7 cellular contexts compared by ENCODE assay signal in genomic region chr18:48868468-48869466, GRCh38.
DNase-seq lines count a peak whose midpoint lies in the region; ATAC-seq and TF ChIP-seq lines count a peak whose summit lies in the region.

No MANE protein-coding gene starts in this region.

- WGBS in suprapubic skin = 74% methylated on average over 13 of the region's 14 CpGs

- peaks cover 7% of the 10 kb centered on the region for H3K27me3 Mint-ChIP-seq in HFFc6 (ENCODE audit: insufficient read depth)

- H3K4me1 ChIP-seq in suprapubic skin = peaks cover 12% of the 10 kb centered on the region

- TF ChIP-seq POLR2A in NB4 (IDR thresholded peaks at IDR 0.05; ENCODE audit: extremely low read depth, insufficient read length) (no peak), suprapubic skin (IDR thresholded peaks at IDR 0.05) (no peak)

- TF ChIP-seq EP300 in suprapubic skin (IDR thresholded peaks at IDR 0.05) = no peak

- DNase-seq in HFFc6 (no peak), NB4 (ENCODE audit: low read depth) (peak; percentile 63), suprapubic skin (ENCODE audit: low spot score in 2 of 2) (no peak), NCI-H2107 treated with DMSO at 0.1 percent for 48 hours (lab: John Stamatoyannopoulos, UW; ENCODE audit: unreplicated experiment) (no peak)
- DNase-seq in activated naive CD4-positive, alpha-beta T cell treated with anti-CD3 and anti-CD28 coated beads, Interleukin-2, amount 50 U/mL, for 72 hours (ENCODE audit: low spot score in 2 of 2) = peak; percentile 56 to 59
- peak; percentile 31 to 54 for DNase-seq in stimulated activated CD4-positive, alpha-beta T cell treated with anti-CD3 and anti-CD28 coated beads, Interleukin-12 subunit alpha, Interleukin-12 subunit beta, amount 100 ng/mL, for 24 hours (ENCODE audit: low read depth in 2 of 2)

- H3K9me3 ChIP-seq in suprapubic skin = no peaks in the 10 kb centered on the region

- peaks cover 34% of the 10 kb centered on the region for H3K4me1 Mint-ChIP-seq in HFFc6 (ENCODE audit: low read depth)

- H3K27ac Mint-ChIP-seq in HFFc6 = peak overlapping the region; percentile 45
- H3K27ac Mint-ChIP-seq in activated naive CD4-positive, alpha-beta T cell treated with anti-CD3 and anti-CD28 coated beads, Interleukin-2, amount 50 U/mL, for 72 hours = peak overlapping the region; percentile 88 to 90

- H3K27me3 ChIP-seq in suprapubic skin = no peaks in the 10 kb centered on the region

- no peaks in the 10 kb centered on the region for H3K36me3 ChIP-seq in suprapubic skin

- H3K4me3 ChIP-seq in NB4 (ENCODE audit: low read depth, low read length) = no peak overlapping the region
- no peak overlapping the region for H3K4me3 ChIP-seq in suprapubic skin

- no peak overlapping the region for H3K4me3 Mint-ChIP-seq in HFFc6

- peak; percentile 89 for ATAC-seq in GM18861 (IDR thresholded peaks at IDR 0.05; ENCODE audit: unreplicated experiment)
- peak; percentile 73 to 88 for ATAC-seq in activated naive CD4-positive, alpha-beta T cell treated with anti-CD3 and anti-CD28 coated beads, Interleukin-2, amount 50 U/mL, for 72 hours

- no peak overlapping the region for H3K27ac ChIP-seq in suprapubic skin

- H3K36me3 Mint-ChIP-seq in HFFc6 (ENCODE audit: low read depth) = peaks cover 16% of the 10 kb centered on the region
- peaks cover 0 to under 1% of the 10 kb centered on the region in 2 donors for H3K36me3 Mint-ChIP-seq in activated naive CD4-positive, alpha-beta T cell treated with anti-CD3 and anti-CD28 coated beads, Interleukin-2, amount 50 U/mL, for 72 hours

- H3K9me3 Mint-ChIP-seq in HFFc6 = peaks cover 6% of the 10 kb centered on the region; the same call in 1 of the 2 replicates
- H3K9me3 Mint-ChIP-seq in activated naive CD4-positive, alpha-beta T cell treated with anti-CD3 and anti-CD28 coated beads, Interleukin-2, amount 50 U/mL, for 72 hours = no peaks in the 10 kb centered on the region

- TF ChIP-seq CTCF in HFFc6 (IDR thresholded peaks at IDR 0.05) (no peak), NB4 (IDR thresholded peaks at IDR 0.05; ENCODE audit: low read depth, low read length) (no peak), suprapubic skin (IDR thresholded peaks at IDR 0.05) (no peak)

Comparison
In these comparisons a context has a peak if more than half of its experiments do, and no peak if none do; other contexts are left out.
1. DNase-seq: peak in NB4 (single experiment), activated naive CD4-positive, alpha-beta T cell treated with anti-CD3 and anti-CD28 coated beads, Interleukin-2, amount 50 U/mL, for 72 hours (2 of 2) and stimulated activated CD4-positive, alpha-beta T cell treated with anti-CD3 and anti-CD28 coated beads, Interleukin-12 subunit alpha, Interleukin-12 subunit beta, amount 100 ng/mL, for 24 hours (2 of 2); none in HFFc6 (single experiment), suprapubic skin (0 of 2) and NCI-H2107 treated with DMSO at 0.1 percent for 48 hours (single experiment).